Comparison of ENCODE assay signal across 9 cellular contexts in the genomic region with DNA sequence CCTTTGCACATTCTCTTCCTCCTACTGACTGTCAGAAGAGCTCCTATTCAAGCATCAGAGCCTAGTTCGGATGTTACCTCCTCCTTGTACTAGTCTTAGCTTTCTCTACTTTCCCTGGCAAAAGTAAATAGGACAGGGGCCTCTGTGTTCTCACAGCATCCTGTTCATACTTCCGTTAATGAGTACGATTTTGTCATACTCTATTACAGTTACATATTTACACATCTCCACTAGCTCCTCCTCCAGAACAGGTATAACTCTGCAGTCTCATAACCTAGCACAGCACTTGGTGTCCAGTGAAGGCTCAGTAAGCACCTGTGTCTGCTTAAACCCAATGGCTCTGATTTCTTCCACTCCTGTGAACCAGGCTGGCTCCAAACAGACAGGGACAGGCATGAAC. TPM values are rescaled to one million over a fixed set of nuclear protein-coding genes. Genes with fewer than 3 reads are reported as not detected.
DNase-seq lines count a peak whose midpoint lies in the region; ATAC-seq and TF ChIP-seq lines count a peak whose summit lies in the region.
"Had no signal": no experiment of that assay in that cellular context is flagged by ENCODE, and none has a peak within 500 bp of the region (broad histone marks: within the 10 kb centered on the region; RNA-seq: fewer than 3 reads in every experiment).

No MANE protein-coding gene starts in this region.

- H3K9me2 ChIP-seq in OCI-LY7 (ENCODE audit: insufficient read depth, low read length): no peaks in the 10 kb centered on the region

- no peak for TF ChIP-seq CTCF in OCI-LY7 (conservative IDR thresholded peaks at IDR 0.05; ENCODE audit: low read length)
- no peak for TF ChIP-seq CTCF in endodermal cell (conservative IDR thresholded peaks at IDR 0.05)
- TF ChIP-seq CTCF in gastrocnemius medialis (IDR thresholded peaks at IDR 0.05 in 4 of 5, conservative IDR thresholded peaks at IDR 0.05 in 1 of 5): no peak

- H3K9me3 ChIP-seq in OCI-LY7 (ENCODE audit: low read length) (no peaks in the 10 kb centered on the region), endodermal cell (ENCODE audit: control insufficient read depth, low read length) (no peaks in the 10 kb centered on the region), gastrocnemius medialis (no peaks in the 10 kb centered on the region)

- H3K79me2 ChIP-seq in OCI-LY7 (ENCODE audit: insufficient read depth, low read depth, low read length): no peaks in the 10 kb centered on the region

- no peak overlapping the region for H3K27ac Mint-ChIP-seq in endodermal cell

- WGBS in endodermal cell (ENCODE audit: insufficient coverage in 1 of 2, insufficient read length in 1 of 2), 2 experiments: 95 to 100% methylated on average over 2 to 3 of the region's 3 CpGs

- H3K27ac ChIP-seq in OCI-LY7 (ENCODE audit: low read depth, low read length, poor library complexity, severe bottlenecking) (no peak overlapping the region), endodermal cell (ENCODE audit: low read depth, low read length) (no peak overlapping the region), gastrocnemius medialis (peak overlapping the region; percentile 80 to 93 (median 85))

- H3K4me1 Mint-ChIP-seq in endodermal cell: peaks cover 27% of the 10 kb centered on the region

- peaks cover 19% of the 10 kb centered on the region for H3K36me3 Mint-ChIP-seq in endodermal cell (ENCODE audit: low read depth)

- H3K4me2 ChIP-seq in OCI-LY7 (ENCODE audit: low read length): peak overlapping the region; percentile 30

- POLR2A ChIA-PET in OCI-LY7 (lab: Charles Lee): interaction anchor here (0.6 to 1.7 kb wide), 3 partner anchors 9 to 73 kb away, joined by 3 to 4 read pairs (median 3); no protein-coding TSS in a partner anchor

- H4K20me1 ChIP-seq in OCI-LY7 (ENCODE audit: insufficient read depth, low read length): 0 out of 2 replicates have a peak, but pooled peaks cover 10% of the 10 kb centered on the region

- H3K4me3 ChIP-seq in OCI-LY7 (ENCODE audit: low read depth, low read length, poor library complexity, severe bottlenecking) (no peak overlapping the region), endodermal cell (ENCODE audit: low read length) (no peak overlapping the region), gastrocnemius medialis (no peak overlapping the region)

- no peak for TF ChIP-seq POLR2A in gastrocnemius medialis (IDR thresholded peaks at IDR 0.05)

- no peak overlapping the region for H3K4me3 Mint-ChIP-seq in endodermal cell

- in situ Hi-C loops in gastrocnemius medialis (cut with MboI; ENCODE audit: low sequenced_read_pairs in 4 of 4): no loop called here

- no peak overlapping the region for H2AFZ ChIP-seq in OCI-LY7 (ENCODE audit: low read length)

- no peaks in the 10 kb centered on the region for H3K27me3 Mint-ChIP-seq in endodermal cell (ENCODE audit: insufficient read depth)

- H3K36me3 ChIP-seq in OCI-LY7 (ENCODE audit: insufficient read depth, low read length) (peaks cover 14% of the 10 kb centered on the region; the same call in 1 of the 2 replicates), endodermal cell (ENCODE audit: control insufficient read depth, insufficient read depth, low read length) (peaks cover 57% of the 10 kb centered on the region), gastrocnemius medialis (peaks cover 0 to 28% of the 10 kb centered on the region in 2 donors)

- H3K9me3 Mint-ChIP-seq in endodermal cell: no peaks in the 10 kb centered on the region

- no peak for ATAC-seq in gastrocnemius medialis
- no peak for ATAC-seq in GM21526 (IDR thresholded peaks at IDR 0.05; ENCODE audit: low FRiP score, unreplicated experiment)
- no peak for ATAC-seq in HG03135 (IDR thresholded peaks at IDR 0.05; ENCODE audit: unreplicated experiment)

- CTCF ChIA-PET in OCI-LY7 (lab: Charles Lee; ENCODE audit: unreplicated experiment): no interaction called here

- DNase-seq in DMS53 (lab: John Stamatoyannopoulos, UW): peak; percentile 79
- no peak for DNase-seq in OCI-LY7 (ENCODE audit: low spot score)
- peak; percentile 15 for DNase-seq in endodermal cell
- no peak for DNase-seq in gastrocnemius medialis
- no peak for DNase-seq in NCI-H1105 treated with DMSO at 0.1 percent for 48 hours (lab: John Stamatoyannopoulos, UW)
- no peak for DNase-seq in 8988T
- DNase-seq: NCI-H2081 treated with DMSO at 0.1 percent for 48 hours had no signal

- H3K27me3 ChIP-seq in endodermal cell (ENCODE audit: control insufficient read depth, insufficient read depth, low read length, poor library complexity, severe bottlenecking) (no peaks in the 10 kb centered on the region), gastrocnemius medialis (no peaks in the 10 kb centered on the region)

- intact Hi-C loops in OCI-LY7 (cut with micrococcal nuclease; ENCODE audit: unreplicated experiment): no loop called here
- intact Hi-C loops in gastrocnemius medialis (cut with DNase I; ENCODE audit: low total_unique reads): no loop called here

- peaks cover 33% of the 10 kb centered on the region for H3K4me1 ChIP-seq in OCI-LY7 (ENCODE audit: insufficient read depth, low read length, poor library complexity, severe bottlenecking)
- H3K4me1 ChIP-seq in endodermal cell (ENCODE audit: control insufficient read depth, insufficient read depth, low read length): peaks cover 24% of the 10 kb centered on the region
- H3K4me1 ChIP-seq in gastrocnemius medialis: peaks cover 56 to 58% of the 10 kb centered on the region in 2 donors

- H3K9ac ChIP-seq in endodermal cell (ENCODE audit: extremely low read depth, low read length, poor library complexity, severe bottlenecking): no peak overlapping the region

- no TSS peak for BruUV-seq in OCI-LY7 (replicated peaks; lab: Mats Ljungman, UMichigan)

RNA-seq across cellular contexts. Expression of gene ELMO2, which starts 7.0 kb away (rescaled TPM):
- total RNA-seq in OCI-LY7 (2014; rRNA removed; shearing (Covaris generic)): 16.0 and 18.9 TPM in 2 replicates
- 33.5 and 36.4 TPM in 2 replicates for total RNA-seq in OCI-LY7 (2022)
- total RNA-seq in endodermal cell: 10 to 100 TPM; 44.8 to 52.8 TPM
- polyA plus RNA-seq in endodermal cell (2013, experiment 1 of 2): 47.4 TPM
- polyA plus RNA-seq in endodermal cell (2013, experiment 2 of 2): 46.7 TPM
- total RNA-seq in gastrocnemius medialis: 10 to 100 TPM; 47.6 to 67.5 (median 53.6) TPM

Comparison
In these comparisons a context has a peak if more than half of its experiments do, and no peak if none do; other contexts are left out.
1. DNase-seq: peak in DMS53 (single experiment) and endodermal cell (single experiment); none in OCI-LY7 (single experiment), gastrocnemius medialis (0 of 2), NCI-H1105 treated with DMSO at 0.1 percent for 48 hours (single experiment) and 8988T (single experiment).
2. H3K27ac ChIP-seq: peak in gastrocnemius medialis (4 of 4); none in OCI-LY7 (single experiment) and endodermal cell (single experiment).